Comparison of ENCODE assay signal across 8 cellular contexts in genomic region chr14:102927878-102928411, GRCh38. TPM values are rescaled to one million over a fixed set of nuclear protein-coding genes. Genes with fewer than 3 reads are reported as not detected.
DNase-seq lines count a peak whose midpoint lies in the region; ATAC-seq and TF ChIP-seq lines count a peak whose summit lies in the region.

No MANE protein-coding gene starts in this region.

- ATAC-seq in WTC11 (peak; percentile 5), thoracic aorta (ENCODE audit: insufficient number of reproducible peaks, low FRiP score, low read depth) (no peak), GM19397 (IDR thresholded peaks at IDR 0.05; ENCODE audit: unreplicated experiment) (no peak)

- TF ChIP-seq CTCF in WTC11 (IDR thresholded peaks at IDR 0.05) (no peak), thoracic aorta (IDR thresholded peaks at IDR 0.05) (no peak), GM10248 (IDR thresholded peaks at IDR 0.05; ENCODE audit: control extremely low read depth, extremely low read depth, low read depth, missing control alignments) (no peak)

- no peaks in the 10 kb centered on the region for H3K9me3 Mint-ChIP-seq in activated naive CD4-positive, alpha-beta T cell treated with anti-CD3 and anti-CD28 coated beads, Interleukin-2, amount 10 ng/mL, durations not matched to agents 7 days and 5 days
- no peaks in the 10 kb centered on the region for H3K9me3 Mint-ChIP-seq in WTC11

- POLR2A ChIA-PET in WTC11 (lab: Charles Lee) = no interaction called here
- POLR2A ChIA-PET in GM10248 (lab: Yijun Ruan, JAX) = no interaction called here

- DNase-seq in activated naive CD4-positive, alpha-beta T cell treated with anti-CD3 and anti-CD28 coated beads, Interleukin-2, amount 10 ng/mL, durations not matched to agents 7 days and 5 days = no peak
- no peak for DNase-seq in activated naive CD4-positive, alpha-beta T cell treated with Interleukin-2 at 50 U/mL for 16 hours
- peak; percentile 54 for DNase-seq in WTC11 (ENCODE audit: low spot score)
- DNase-seq in iPS-NIHi7 (ENCODE audit: extremely low spot score) = peak; percentile 55
- no peak for DNase-seq in thoracic aorta (ENCODE audit: low spot score)
- no peak for DNase-seq in GM10248 (ENCODE audit: extremely low spot score)
- no peak for DNase-seq in NCI-H1092 (lab: John Stamatoyannopoulos, UW)

- no peak overlapping the region for H3K27ac Mint-ChIP-seq in activated naive CD4-positive, alpha-beta T cell treated with anti-CD3 and anti-CD28 coated beads, Interleukin-2, amount 10 ng/mL, durations not matched to agents 7 days and 5 days
- H3K27ac Mint-ChIP-seq in WTC11 = no peak overlapping the region

- H3K4me3 Mint-ChIP-seq in activated naive CD4-positive, alpha-beta T cell treated with anti-CD3 and anti-CD28 coated beads, Interleukin-2, amount 10 ng/mL, durations not matched to agents 7 days and 5 days = peak overlapping the region; percentile 61
- peak overlapping the region; percentile 69 for H3K4me3 Mint-ChIP-seq in WTC11

- no peaks in the 10 kb centered on the region for H3K9me3 ChIP-seq in thoracic aorta

- H3K27me3 ChIP-seq in thoracic aorta (replicated peaks; ENCODE audit: insufficient read depth) = peaks cover 8% of the 10 kb centered on the region

- no peaks in the 10 kb centered on the region for H3K36me3 Mint-ChIP-seq in activated naive CD4-positive, alpha-beta T cell treated with anti-CD3 and anti-CD28 coated beads, Interleukin-2, amount 10 ng/mL, durations not matched to agents 7 days and 5 days
- H3K36me3 Mint-ChIP-seq in WTC11 = no peaks in the 10 kb centered on the region

- peaks cover 23 to 34% of the 10 kb centered on the region in 2 donors for H3K4me1 ChIP-seq in thoracic aorta (ENCODE audit: control insufficient read depth in 1 of 2, low read depth in 2 of 2)

- H3K4me1 Mint-ChIP-seq in activated naive CD4-positive, alpha-beta T cell treated with anti-CD3 and anti-CD28 coated beads, Interleukin-2, amount 10 ng/mL, durations not matched to agents 7 days and 5 days = peaks cover 9% of the 10 kb centered on the region
- H3K4me1 Mint-ChIP-seq in WTC11 = peaks cover 11% of the 10 kb centered on the region

- no peak overlapping the region for H3K27ac ChIP-seq in thoracic aorta

- CTCF ChIA-PET in activated naive CD4-positive, alpha-beta T cell treated with anti-CD3 and anti-CD28 coated beads, Interleukin-2, amount 10 ng/mL, durations not matched to agents 7 days and 5 days (lab: Charles Lee) = no interaction called here
- CTCF ChIA-PET in WTC11 (lab: Charles Lee) (interaction anchor here (0.9 to 1.5 kb wide), 3 partner anchors 10 to 155 kb away, joined by 3 to 4 read pairs (median 3); no protein-coding TSS in a partner anchor), GM10248 (lab: Yijun Ruan, JAX) (interaction anchor here (1.4 kb wide), 1 partner anchor 10 kb away, joined by 5 read pairs; no protein-coding TSS in a partner anchor)

- H3K4me3 ChIP-seq in thoracic aorta = peak overlapping the region; percentile 69

- no peaks in the 10 kb centered on the region for H3K36me3 ChIP-seq in thoracic aorta

- peaks cover 26% of the 10 kb centered on the region for H3K27me3 Mint-ChIP-seq in activated naive CD4-positive, alpha-beta T cell treated with anti-CD3 and anti-CD28 coated beads, Interleukin-2, amount 10 ng/mL, durations not matched to agents 7 days and 5 days
- H3K27me3 Mint-ChIP-seq in WTC11 (ENCODE audit: low read depth) = peaks cover 50% of the 10 kb centered on the region

TF ChIP-seq in WTC11, 78 proteins besides CTCF, POLR2A, EP300 and RAD21:
- no peak for TF ChIP-seq ZNF512 (CRISPR knock-in tag; IDR thresholded peaks at IDR 0.05; ENCODE audit: borderline replicate concordance)
- 0 out of 2 replicates have a peak, but pooled peaks have one; percentile 14 for TF ChIP-seq NFYB (CRISPR knock-in tag; conservative IDR thresholded peaks at IDR 0.05; ENCODE audit: low read depth)
- no peak for TF ChIP-seq ELF4 (CRISPR knock-in tag; IDR thresholded peaks at IDR 0.05; ENCODE audit: low read depth)

RNA-seq across cellular contexts. Expression of gene AMN, which starts 5.5 kb away (rescaled TPM):
- total RNA-seq in WTC11 (2021) (2.4 to 3.0 TPM (median 2.8 TPM) in 3 replicates), thoracic aorta (1 to 10 TPM in 1 of 2 donors, not detected in 1; 2.4 TPM)

Comparison
In these comparisons a context has a peak if more than half of its experiments do, and no peak if none do; other contexts are left out.
1. DNase-seq: peak in WTC11 (single experiment) and iPS-NIHi7 (single experiment); none in activated naive CD4-positive, alpha-beta T cell treated with anti-CD3 and anti-CD28 coated beads, Interleukin-2, amount 10 ng/mL, durations not matched to agents 7 days and 5 days (single experiment), activated naive CD4-positive, alpha-beta T cell treated with Interleukin-2 at 50 U/mL for 16 hours (single experiment), thoracic aorta (single experiment), GM10248 (single experiment) and NCI-H1092 (single experiment).